ENCODE assay signal across 24 cellular contexts in genomic region chr11:134792044-134792443, GRCh38.
A peak's percentile ranks its signal among the peaks of the same experiment; 100 is the strongest.
DNase-seq lines count a peak whose midpoint lies in the region; TF ChIP-seq lines count a peak whose summit lies in the region.
"Had no signal": no experiment of that assay in that cellular context is flagged by ENCODE, and none has a peak within 500 bp of the region (broad histone marks: within the 10 kb centered on the region; RNA-seq: fewer than 3 reads in every experiment).

No MANE protein-coding gene starts in this region.

- H3K27me3 Mint-ChIP-seq in CD14-positive monocyte (ENCODE audit: low read depth in 3 of 3): peaks cover 1 to 5% (median 3%) of the 10 kb centered on the region in 3 donors

- H2BK120ac ChIP-seq in neuronal stem cell (ENCODE audit: low read depth, low read length): no peak overlapping the region

- H3K27me3 ChIP-seq in esophagus muscularis mucosa (peaks cover 0 to 18% (median 0%) of the 10 kb centered on the region in 4 donors), neuronal stem cell (ENCODE audit: control insufficient read depth in 3 of 3, insufficient read depth in 3 of 3, low read depth in 1 of 3, low read length in 3 of 3) (peaks cover 0 to 8% (median 0%) of the 10 kb centered on the region in 3 experiments), ascending aorta (no peaks in the 10 kb centered on the region)
- H3K27me3 ChIP-seq: hepatocyte, vagina had no signal

- TF ChIP-seq CTCF in esophagus muscularis mucosa (IDR thresholded peaks at IDR 0.05) (no peak), CD14-positive monocyte (IDR thresholded peaks at IDR 0.05) (no peak), ascending aorta (IDR thresholded peaks at IDR 0.05) (no peak)

- no peaks in the 10 kb centered on the region for H3K36me3 Mint-ChIP-seq in CD14-positive monocyte
- H3K36me3 Mint-ChIP-seq: activated naive CD4-positive, alpha-beta T cell treated with anti-CD3 and anti-CD28 coated beads, Interleukin-2, amount 50 U/mL, for 24 hours; immature natural killer cell; natural killer cell; stimulated activated naive B cell treated with anti-CD40 and anti-IgM and Interleukin-4, amounts not matched to agents 10 μg/mL and 1 μg/mL and 100 μg/mL, for 72 hours; WTC11 had no signal

- DNase-seq in ELF-1 (ENCODE audit: low read depth, low spot score) (peak; percentile 26), NCI-H1694 (lab: John Stamatoyannopoulos, UW) (peak; percentile 32), esophagus muscularis mucosa (ENCODE audit: extremely low spot score) (peak; percentile 83), neuronal stem cell (ENCODE audit: low spot score) (no peak), CD14-positive monocyte (ENCODE audit: low spot score) (no peak), ascending aorta (ENCODE audit: low spot score in 2 of 2) (no peak), NCI-H2196 treated with DMSO at 0.1 percent for 48 hours (lab: John Stamatoyannopoulos, UW; ENCODE audit: unreplicated experiment) (no peak)
- DNase-seq: GDM1; HFFc6; immature natural killer cell; natural killer cell; NCI-H1048; NCI-H1930; NCI-H446 treated with DMSO at 0.1 percent for 48 hours; Right ventricle myocardium superior; stimulated activated CD4-positive, alpha-beta T cell treated with anti-CD3 and anti-CD28 coated beads, Interleukin-4, amount 100 ng/mL, for 24 hours; stimulated activated naive B cell treated with anti-CD40 and anti-IgM and Interleukin-4, amounts not matched to agents 10 μg/mL and 1 μg/mL and 100 μg/mL, for 72 hours had no signal

- H3K9me3 ChIP-seq in esophagus muscularis mucosa: no peaks in the 10 kb centered on the region
- H3K9me3 ChIP-seq in neuronal stem cell (replicated peaks in 1 of 2; ENCODE audit: control insufficient read depth in 2 of 2, insufficient read depth in 1 of 2, low read depth in 1 of 2, low read length in 2 of 2): no peaks in the 10 kb centered on the region
- no peaks in the 10 kb centered on the region for H3K9me3 ChIP-seq in ascending aorta
- H3K9me3 ChIP-seq: thoracic aorta, vagina had no signal

- no peak overlapping the region for H4K91ac ChIP-seq in neuronal stem cell (ENCODE audit: low read depth, low read length, poor library complexity)

- peak overlapping the region; percentile 78 for H3K18ac ChIP-seq in neuronal stem cell (ENCODE audit: low read length)

- no peak overlapping the region for H4K8ac ChIP-seq in neuronal stem cell (ENCODE audit: low read depth, low read length)

- no peak overlapping the region for H3K4ac ChIP-seq in neuronal stem cell (ENCODE audit: low read length)

- 73% methylated on average over 7 of the region's 7 CpGs for WGBS in esophagus muscularis mucosa
- no CpG with 5 or more reads among the region's 7 CpGs for WGBS in neuronal stem cell (ENCODE audit: extremely low coverage in 2 of 2, insufficient read length in 2 of 2, insufficient replicate concordance in 1 of 2), 2 donors

- no peak for TF ChIP-seq EP300 in esophagus muscularis mucosa (IDR thresholded peaks at IDR 0.05)

- H2BK5ac ChIP-seq in neuronal stem cell (ENCODE audit: low read length): no peak overlapping the region

- no peak for TF ChIP-seq POLR2A in esophagus muscularis mucosa (IDR thresholded peaks at IDR 0.05; ENCODE audit: low read depth)

- H3K36me3 ChIP-seq in esophagus muscularis mucosa (no peaks in the 10 kb centered on the region), neuronal stem cell (replicated peaks in 1 of 2; ENCODE audit: control insufficient read depth in 2 of 2, insufficient read depth in 2 of 2, low read length in 2 of 2) (no peaks in the 10 kb centered on the region), ascending aorta (no peaks in the 10 kb centered on the region)
- H3K36me3 ChIP-seq: thoracic aorta, vagina had no signal

- no peak overlapping the region for H2AFZ ChIP-seq in neuronal stem cell (ENCODE audit: low read length)
- H2AFZ ChIP-seq: hepatocyte had no signal

- no peak overlapping the region for H3K23ac ChIP-seq in neuronal stem cell (ENCODE audit: low read depth, low read length, poor library complexity)

- no peak overlapping the region for H3K9ac ChIP-seq in neuronal stem cell (ENCODE audit: low read depth, low read length, poor library complexity)

- no peak overlapping the region for H3K4me3 Mint-ChIP-seq in CD14-positive monocyte
- H3K4me3 Mint-ChIP-seq: activated naive CD4-positive, alpha-beta T cell treated with anti-CD3 and anti-CD28 coated beads, Interleukin-2, amount 50 U/mL, for 24 hours; activated T-helper 1 cell treated with anti-CD3 and anti-CD28 coated beads, Interleukin-12 subunit alpha, Interleukin-12 subunit beta, Interleukin-2, Interleukin-4 antibody, amounts not matched to agents 30 ng/mL and 10 ng/mL and 1 ng/mL, durations not matched to agents 14 hours and 24 hours and 36 hours; HFFc6; immature natural killer cell; natural killer cell; stimulated activated naive B cell treated with anti-CD40 and anti-IgM and Interleukin-4, amounts not matched to agents 10 μg/mL and 1 μg/mL and 100 μg/mL, for 72 hours; WTC11 had no signal

- no peak overlapping the region for H3K4me2 ChIP-seq in neuronal stem cell (ENCODE audit: insufficient read depth, low read length, poor library complexity, severe bottlenecking)
- H3K4me2 ChIP-seq: hepatocyte had no signal

- H3K14ac ChIP-seq in neuronal stem cell (ENCODE audit: low read length): peak overlapping the region; percentile 75

- no peaks in the 10 kb centered on the region for H3K4me1 Mint-ChIP-seq in CD14-positive monocyte
- H3K4me1 Mint-ChIP-seq: activated naive CD4-positive, alpha-beta T cell treated with anti-CD3 and anti-CD28 coated beads, Interleukin-2, amount 50 U/mL, for 24 hours; immature natural killer cell; natural killer cell; stimulated activated naive B cell treated with anti-CD40 and anti-IgM and Interleukin-4, amounts not matched to agents 10 μg/mL and 1 μg/mL and 100 μg/mL, for 72 hours had no signal

- H3K4me3 ChIP-seq in esophagus muscularis mucosa (no peak overlapping the region), neuronal stem cell (ENCODE audit: low read length in 2 of 2) (no peak overlapping the region), ascending aorta (no peak overlapping the region)
- H3K4me3 ChIP-seq: hepatocyte, thoracic aorta, vagina had no signal

- H3K4me1 ChIP-seq in esophagus muscularis mucosa: no peaks in the 10 kb centered on the region
- peaks cover 0 to 17% of the 10 kb centered on the region in 2 donors for H3K4me1 ChIP-seq in neuronal stem cell (ENCODE audit: control insufficient read depth in 2 of 2, insufficient read depth in 1 of 2, low read depth in 1 of 2, low read length in 2 of 2)
- no peaks in the 10 kb centered on the region for H3K4me1 ChIP-seq in ascending aorta
- H3K4me1 ChIP-seq: vagina had no signal

- H2BK12ac ChIP-seq in neuronal stem cell (ENCODE audit: low read length): peak overlapping the region; percentile 75

- H2AK5ac ChIP-seq in neuronal stem cell (ENCODE audit: low read depth, low read length): peak overlapping the region; percentile 45

- H2BK15ac ChIP-seq in neuronal stem cell (ENCODE audit: low read length): peak overlapping the region; percentile 74

- intact Hi-C loops in esophagus muscularis mucosa (cut with DNase I): no loop called here
- intact Hi-C loops in CD14-positive monocyte (cut with micrococcal nuclease): no loop called here
- intact Hi-C loops in ascending aorta (cut with DNase I): no loop called here

- no peaks in the 10 kb centered on the region for H3K79me1 ChIP-seq in neuronal stem cell (ENCODE audit: low read depth, low read length)

- H3K27ac Mint-ChIP-seq in CD14-positive monocyte: no peak overlapping the region
- H3K27ac Mint-ChIP-seq: activated naive CD4-positive, alpha-beta T cell treated with anti-CD3 and anti-CD28 coated beads, Interleukin-2, amount 50 U/mL, for 24 hours; activated T-helper 1 cell treated with anti-CD3 and anti-CD28 coated beads, Interleukin-12 subunit alpha, Interleukin-12 subunit beta, Interleukin-2, Interleukin-4 antibody, amounts not matched to agents 30 ng/mL and 10 ng/mL and 1 ng/mL, durations not matched to agents 14 hours and 24 hours and 36 hours; HFFc6; immature natural killer cell; natural killer cell; stimulated activated naive B cell treated with anti-CD40 and anti-IgM and Interleukin-4, amounts not matched to agents 10 μg/mL and 1 μg/mL and 100 μg/mL, for 72 hours; WTC11 had no signal

- H3K27ac ChIP-seq in esophagus muscularis mucosa (replicated peaks in 1 of 4) (no peak overlapping the region), neuronal stem cell (replicated peaks; ENCODE audit: low read length) (no peak overlapping the region), ascending aorta (no peak overlapping the region)
- H3K27ac ChIP-seq: C4-2B, hepatocyte, thoracic aorta, vagina had no signal

- peaks cover 0 to 2% (median 1%) of the 10 kb centered on the region in 7 donors for H3K9me3 Mint-ChIP-seq in CD14-positive monocyte
- H3K9me3 Mint-ChIP-seq: activated naive CD4-positive, alpha-beta T cell treated with anti-CD3 and anti-CD28 coated beads, Interleukin-2, amount 50 U/mL, for 24 hours; activated T-helper 1 cell treated with anti-CD3 and anti-CD28 coated beads, Interleukin-12 subunit alpha, Interleukin-12 subunit beta, Interleukin-2, Interleukin-4 antibody, amounts not matched to agents 30 ng/mL and 10 ng/mL and 1 ng/mL, durations not matched to agents 14 hours and 24 hours and 36 hours; immature natural killer cell; natural killer cell had no signal

Comparison
In these comparisons a context has a peak if more than half of its experiments do, and no peak if none do; other contexts are left out.
1. DNase-seq: peak in ELF-1 (single experiment), NCI-H1694 (single experiment) and esophagus muscularis mucosa (single experiment); none in neuronal stem cell (single experiment), CD14-positive monocyte (single experiment), ascending aorta (0 of 2) and NCI-H2196 treated with DMSO at 0.1 percent for 48 hours (single experiment).